Comparison of ENCODE assay signal across 7 cellular contexts in the genomic region with DNA sequence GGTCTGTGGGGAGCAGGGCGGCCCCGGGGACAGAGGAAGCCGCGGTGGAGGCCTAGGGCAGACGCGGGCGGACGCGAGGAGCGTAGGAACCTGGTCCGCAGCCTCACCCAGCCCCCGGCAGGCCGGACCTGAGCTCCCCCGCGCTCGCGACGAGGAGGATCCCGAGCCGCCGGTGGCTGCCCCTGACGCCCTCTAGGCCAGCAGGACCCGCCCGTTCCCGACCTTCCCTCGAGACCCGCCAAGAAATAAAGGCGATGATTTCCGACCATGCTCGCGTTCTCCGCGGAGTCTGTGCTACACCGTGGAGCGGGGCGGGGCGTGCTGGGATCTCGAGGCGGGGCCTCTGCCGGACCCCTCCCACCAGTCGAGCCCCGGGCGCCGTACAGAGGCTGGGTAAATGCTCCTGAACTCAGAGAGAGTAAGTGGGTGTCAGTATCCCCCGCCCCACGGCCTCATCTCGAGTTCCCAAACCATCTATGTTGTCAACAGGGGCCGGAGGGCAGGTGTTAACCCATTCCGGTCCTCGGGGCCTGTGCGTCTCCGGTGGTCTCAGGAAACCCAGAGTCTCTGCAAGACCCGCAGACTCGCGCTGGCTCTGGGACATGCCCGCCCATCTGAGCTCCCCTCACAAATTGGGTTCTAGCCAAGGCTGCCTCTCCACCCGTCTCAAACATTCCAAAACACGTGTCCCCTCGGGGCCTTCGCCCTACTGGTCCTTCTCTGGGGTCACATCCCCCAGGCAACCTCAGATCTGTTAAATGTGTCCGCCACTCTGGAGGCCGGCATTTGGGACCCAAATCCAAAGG. TPM values are rescaled to one million over a fixed set of nuclear protein-coding genes. Genes with fewer than 3 reads are reported as not detected.
DNase-seq lines count a peak whose midpoint lies in the region; ATAC-seq and TF ChIP-seq lines count a peak whose summit lies in the region.

No MANE protein-coding gene starts in this region.

- peak overlapping the region; percentile 40 for H3K18ac ChIP-seq in mesendoderm (ENCODE audit: low read length)

- no peaks in the 10 kb centered on the region for H3K27me3 ChIP-seq in mesendoderm (ENCODE audit: insufficient read depth, low read length, poor library complexity)

- H3K4me3 ChIP-seq in mesendoderm (ENCODE audit: low read length) = peak overlapping the region; percentile 78

- H2BK5ac ChIP-seq in mesendoderm (ENCODE audit: low read length) = no peak overlapping the region

- H2BK15ac ChIP-seq in mesendoderm (replicated peaks; ENCODE audit: low read depth) = no peak overlapping the region

- no peak overlapping the region for H2BK120ac ChIP-seq in mesendoderm (ENCODE audit: low read depth, low read length)

- H3K4me2 ChIP-seq in mesendoderm (ENCODE audit: low read length) = peak overlapping the region; percentile 73

- intact Hi-C loops in dendritic cell treated with granulocyte-macrophage colony-stimulating factor and Interleukin-4, amounts not matched to agents 40 ng/mL and 50 ng/mL, for 4 days (cut with micrococcal nuclease) = loop anchor here (2.0 kb wide), 1 partner anchor 22 kb away; a partner anchor contains a TSS

- no peak overlapping the region for H4K8ac ChIP-seq in mesendoderm (ENCODE audit: low read depth, low read length)

- H3K27me3 Mint-ChIP-seq in dendritic cell treated with granulocyte-macrophage colony-stimulating factor and Interleukin-4, amounts not matched to agents 40 ng/mL and 50 ng/mL, for 4 days = peaks cover 18% of the 10 kb centered on the region

- H3K9ac ChIP-seq in mesendoderm (ENCODE audit: low read length) = peak overlapping the region; percentile 93

- ATAC-seq in GM18505 (IDR thresholded peaks at IDR 0.05; ENCODE audit: unreplicated experiment) (peak; percentile 80), HG02759 (IDR thresholded peaks at IDR 0.05; ENCODE audit: unreplicated experiment) (peak; percentile 78)

- no peak overlapping the region for H3K23ac ChIP-seq in mesendoderm (ENCODE audit: low read length)

- peak overlapping the region; percentile 68 for H3K27ac Mint-ChIP-seq in dendritic cell treated with granulocyte-macrophage colony-stimulating factor and Interleukin-4, amounts not matched to agents 40 ng/mL and 50 ng/mL, for 4 days

- no peaks in the 10 kb centered on the region for H3K79me1 ChIP-seq in mesendoderm (ENCODE audit: low read length)

- H3K79me2 ChIP-seq in mesendoderm (ENCODE audit: control insufficient read depth, insufficient read depth, low read length) = no peaks in the 10 kb centered on the region

- peak overlapping the region; percentile 50 for H3K4ac ChIP-seq in mesendoderm (ENCODE audit: low read depth, low read length)

- H3K4me3 Mint-ChIP-seq in dendritic cell treated with granulocyte-macrophage colony-stimulating factor and Interleukin-4, amounts not matched to agents 40 ng/mL and 50 ng/mL, for 4 days = peak overlapping the region; percentile 77

- peaks cover 29% of the 10 kb centered on the region for H3K4me1 Mint-ChIP-seq in dendritic cell treated with granulocyte-macrophage colony-stimulating factor and Interleukin-4, amounts not matched to agents 40 ng/mL and 50 ng/mL, for 4 days (ENCODE audit: low read depth)

- H4K5ac ChIP-seq in mesendoderm (ENCODE audit: low read length) = no peak overlapping the region

- no peaks in the 10 kb centered on the region for H3K9me3 Mint-ChIP-seq in dendritic cell treated with granulocyte-macrophage colony-stimulating factor and Interleukin-4, amounts not matched to agents 40 ng/mL and 50 ng/mL, for 4 days

- no peak for TF ChIP-seq POLR2A in GM18505 (IDR thresholded peaks at IDR 0.05; ENCODE audit: borderline replicate concordance, extremely low read depth, insufficient read depth, insufficient read length)

- peak overlapping the region; percentile 67 for H3K27ac ChIP-seq in mesendoderm (ENCODE audit: low read depth, low read length)

- H3K36me3 Mint-ChIP-seq in dendritic cell treated with granulocyte-macrophage colony-stimulating factor and Interleukin-4, amounts not matched to agents 40 ng/mL and 50 ng/mL, for 4 days (ENCODE audit: low read depth) = no peaks in the 10 kb centered on the region

- H3K56ac ChIP-seq in mesendoderm (ENCODE audit: low read length) = peak overlapping the region; percentile 98

- no peak overlapping the region for H2AK5ac ChIP-seq in mesendoderm (ENCODE audit: low read length)

- peak; percentile 19 for DNase-seq in NCI-H2029 treated with DMSO at 0.1 percent for 48 hours (lab: John Stamatoyannopoulos, UW)
- DNase-seq in activated CD4-positive, alpha-beta T cell treated with anti-CD3 and anti-CD28 coated beads for 1 hour = peak; percentile 65
- DNase-seq in mesendoderm = peak; percentile 73
- DNase-seq in stimulated activated CD8-positive, alpha-beta memory T cell treated with anti-CD3 and anti-CD28 coated beads, Interleukin-4, amount 100 ng/mL, for 24 hours (ENCODE audit: low read depth) = peak; percentile 51

- no CpG with 5 or more reads among the region's 62 CpGs for WGBS in mesendoderm (ENCODE audit: extremely low coverage, insufficient coverage, low lambda C conversion rate)

- H3K4me1 ChIP-seq in mesendoderm (ENCODE audit: control insufficient read depth, low read depth, low read length) = no peaks in the 10 kb centered on the region

- no peaks in the 10 kb centered on the region for H3K36me3 ChIP-seq in mesendoderm (ENCODE audit: control insufficient read depth, insufficient read depth, low read length)

RNA-seq across cellular contexts. Expression of a gene that starts 13.7 kb away (rescaled TPM):
- polyA plus RNA-seq in mesendoderm (2013, experiment 1 of 2) = 2.7 TPM
- 3.6 TPM for polyA plus RNA-seq in mesendoderm (2013, experiment 2 of 2)

RNA-seq across cellular contexts. Expression of a gene that starts 21.9 kb away (rescaled TPM):
- 15.6 TPM for polyA plus RNA-seq in mesendoderm (2013, experiment 1 of 2)
- 15.6 TPM for polyA plus RNA-seq in mesendoderm (2013, experiment 2 of 2)

Comparison
In these comparisons a context has a peak if more than half of its experiments do, and no peak if none do; other contexts are left out.
1. Peak in every context shown above with its lines: DNase-seq, ATAC-seq, H3K4me3 ChIP-seq and H3K27ac ChIP-seq.
2. DNase-seq: peak in every context shown above with its lines; median percentile 73 in mesendoderm; 65 in activated CD4-positive, alpha-beta T cell treated with anti-CD3 and anti-CD28 coated beads for 1 hour; 51 in stimulated activated CD8-positive, alpha-beta memory T cell treated with anti-CD3 and anti-CD28 coated beads, Interleukin-4, amount 100 ng/mL, for 24 hours; 19 in NCI-H2029 treated with DMSO at 0.1 percent for 48 hours.